Comparison of ENCODE assay signal across 1 cellular context in genomic region chr1:15738416-15739113, GRCh38.
A peak's percentile ranks its signal among the peaks of the same experiment; 100 is the strongest.
TF ChIP-seq lines count a peak whose summit lies in the region.

No MANE protein-coding gene starts in this region.

TF ChIP-seq in K562, 482 proteins besides CTCF, POLR2A, EP300 and RAD21:
- no peak for TF ChIP-seq SMAD3 (CRISPR knock-in tag; conservative IDR thresholded peaks at IDR 0.05)
- TF ChIP-seq IRF2 (CRISPR knock-in tag; IDR thresholded peaks at IDR 0.05) = no peak
- TF ChIP-seq FOXA1 (IDR thresholded peaks at IDR 0.05; ENCODE audit: borderline replicate concordance) = no peak
- peak; percentile 28; the same call in 1 of the 2 replicates for TF ChIP-seq TFAP4 (CRISPR knock-in tag; IDR thresholded peaks at IDR 0.05; ENCODE audit: borderline replicate concordance)
- TF ChIP-seq TFAM (CRISPR knock-in tag; conservative IDR thresholded peaks at IDR 0.05) = no peak
- TF ChIP-seq MYBL2 (IDR thresholded peaks at IDR 0.05; ENCODE audit: low read depth) = no peak
- no peak for TF ChIP-seq MYBL2 (CRISPR knock-in tag; IDR thresholded peaks at IDR 0.05; ENCODE audit: borderline replicate concordance)
- no peak for TF ChIP-seq ZNF699 (CRISPR knock-in tag; IDR thresholded peaks at IDR 0.05; ENCODE audit: insufficient replicate concordance)
- TF ChIP-seq HNRNPLL (IDR thresholded peaks at IDR 0.05; ENCODE audit: low read depth, low read length, poor library complexity, severe bottlenecking) = no peak
- TF ChIP-seq IRF1 (CRISPR knock-in tag; IDR thresholded peaks at IDR 0.05; ENCODE audit: borderline replicate concordance) = no peak
